In the genomic region with DNA sequence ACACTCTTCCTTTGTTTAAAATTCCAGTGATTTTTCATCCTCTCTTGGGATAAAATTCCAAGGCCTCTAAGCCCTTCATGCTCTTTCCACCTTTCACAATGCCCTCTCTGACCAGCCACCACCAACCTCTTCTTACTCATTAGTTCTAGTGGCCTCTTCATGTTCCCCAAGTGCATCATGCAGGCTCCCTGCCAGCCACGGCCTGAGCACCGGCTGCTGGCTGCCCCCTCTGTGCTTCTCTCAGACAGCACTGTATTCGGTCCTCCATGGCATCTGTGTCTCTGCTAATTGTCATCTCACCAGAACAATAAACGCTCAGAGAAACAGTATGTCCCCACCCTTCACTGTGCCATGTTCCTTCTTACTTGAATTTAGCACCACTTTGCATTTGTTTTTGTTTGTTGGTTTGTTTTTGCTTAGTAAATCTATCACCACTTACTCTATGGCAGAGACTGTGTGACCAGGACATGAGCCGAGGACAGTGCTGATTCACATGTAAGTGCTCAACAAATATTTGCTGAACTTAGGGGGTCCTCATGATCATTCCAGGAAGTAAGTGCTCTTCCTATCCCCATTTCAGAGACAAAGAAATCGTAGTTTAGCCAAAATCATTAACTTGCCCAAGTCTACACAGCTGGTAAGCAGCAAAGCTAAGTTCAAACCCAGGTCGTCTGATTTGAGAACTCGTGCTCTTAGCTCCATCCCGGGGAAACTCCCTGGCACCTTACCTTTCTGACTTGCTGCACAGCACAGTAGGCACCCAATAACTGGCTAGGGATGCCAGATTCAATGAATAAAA, we compare ENCODE assay signal across 12 cellular contexts.
DNase-seq lines count a peak whose midpoint lies in the region; ATAC-seq and TF ChIP-seq lines count a peak whose summit lies in the region.
"Had no signal": no experiment of that assay in that cellular context is flagged by ENCODE, and none has a peak within 500 bp of the region (broad histone marks: within the 10 kb centered on the region; RNA-seq: fewer than 3 reads in every experiment).

No MANE protein-coding gene starts in this region.

- no TSS peak for BruUV-seq in Caco-2 (replicated peaks; lab: Mats Ljungman, UMichigan)

- H3K4me3 Mint-ChIP-seq in Caco-2 (ENCODE audit: unreplicated experiment) (no peak overlapping the region), nephron progenitor cell (no peak overlapping the region)
- H3K4me3 Mint-ChIP-seq: activated naive CD8-positive, alpha-beta T cell had no signal

- ATAC-seq in Right ventricle myocardium superior (ENCODE audit: poor library complexity): peak; percentile 76
- no peak for ATAC-seq in GM21390 (IDR thresholded peaks at IDR 0.05; ENCODE audit: unreplicated experiment)
- no peak for ATAC-seq in GM21619 (IDR thresholded peaks at IDR 0.05; ENCODE audit: unreplicated experiment)
- ATAC-seq in GM21717 (IDR thresholded peaks at IDR 0.05; ENCODE audit: unreplicated experiment): no peak
- ATAC-seq: left lobe of liver had no signal

- H3K4me3 ChIP-seq in Caco-2 (ENCODE audit: low read depth, low read length): no peak overlapping the region

- H3K9me3 Mint-ChIP-seq in Caco-2 (ENCODE audit: unreplicated experiment): no peaks in the 10 kb centered on the region
- H3K9me3 Mint-ChIP-seq in nephron progenitor cell: no peaks in the 10 kb centered on the region

- H3K27me3 ChIP-seq in Caco-2 (replicated peaks; ENCODE audit: control insufficient read depth, insufficient read depth, low read length): no peaks in the 10 kb centered on the region

- no peaks in the 10 kb centered on the region for H3K9me3 ChIP-seq in Caco-2

- POLR2A ChIA-PET in Caco-2 (lab: Charles Lee): no interaction called here

- H3K4me1 Mint-ChIP-seq in Caco-2 (ENCODE audit: low read depth, unreplicated experiment): peaks cover 25% of the 10 kb centered on the region
- H3K4me1 Mint-ChIP-seq in nephron progenitor cell: peaks cover 59% of the 10 kb centered on the region

- H3K27ac Mint-ChIP-seq in Caco-2 (ENCODE audit: unreplicated experiment): peak overlapping the region; percentile 14
- H3K27ac Mint-ChIP-seq in nephron progenitor cell: peak overlapping the region; percentile 89
- H3K27ac Mint-ChIP-seq: activated naive CD8-positive, alpha-beta T cell had no signal

- H3K27me3 Mint-ChIP-seq in Caco-2 (ENCODE audit: insufficient read depth, unreplicated experiment) (no peaks in the 10 kb centered on the region), nephron progenitor cell (ENCODE audit: low read depth, poor library complexity) (no peaks in the 10 kb centered on the region)
- H3K27me3 Mint-ChIP-seq: activated naive CD8-positive, alpha-beta T cell had no signal

- H3K36me3 ChIP-seq in Caco-2 (ENCODE audit: control insufficient read depth, insufficient read depth, low read length): no peaks in the 10 kb centered on the region

- CTCF ChIA-PET in Caco-2 (lab: Charles Lee): no interaction called here

- TF ChIP-seq CTCF in Caco-2 (IDR thresholded peaks at IDR 0.05; ENCODE audit: insufficient read depth in 1 of 2, low read depth in 1 of 2, low read length in 1 of 2, severe bottlenecking in 1 of 2, unreplicated experiment in 1 of 2) (no peak), nephron progenitor cell (IDR thresholded peaks at IDR 0.05) (no peak)

- DNase-seq in Caco-2 (no peak), NCI-H510A (lab: John Stamatoyannopoulos, UW) (peak; percentile 23), Right ventricle myocardium superior (peak; percentile 53), nephron progenitor cell (no peak), T-helper 2 cell (no peak)
- DNase-seq: DMS 273 treated with DMSO at 0.1 percent for 48 hours, NCI-H526 treated with DMSO at 0.1 percent for 48 hours had no signal

- intact Hi-C loops in Caco-2 (cut with micrococcal nuclease; ENCODE audit: unreplicated experiment): loop anchor here (10.0 kb wide), 1 partner anchor 109 kb away; the partner anchor contains the start of gene TBC1D9
- intact Hi-C loops in Right ventricle myocardium superior (cut with DNase I): no loop called here

- H3K4me1 ChIP-seq in Caco-2: peaks cover 26% of the 10 kb centered on the region

- H3K36me3 Mint-ChIP-seq in Caco-2 (ENCODE audit: insufficient read depth, unreplicated experiment) (peaks cover 18% of the 10 kb centered on the region), nephron progenitor cell (ENCODE audit: low read depth) (peaks cover 53% of the 10 kb centered on the region)
- H3K36me3 Mint-ChIP-seq: activated naive CD8-positive, alpha-beta T cell had no signal

Comparison
In these comparisons a context has a peak if more than half of its experiments do, and no peak if none do; other contexts are left out.
1. DNase-seq: peak in NCI-H510A (single experiment) and Right ventricle myocardium superior (single experiment); none in Caco-2 (0 of 2), nephron progenitor cell (single experiment) and T-helper 2 cell (0 of 5).